Comparison of ENCODE assay signal across 8 cellular contexts in the genomic region with DNA sequence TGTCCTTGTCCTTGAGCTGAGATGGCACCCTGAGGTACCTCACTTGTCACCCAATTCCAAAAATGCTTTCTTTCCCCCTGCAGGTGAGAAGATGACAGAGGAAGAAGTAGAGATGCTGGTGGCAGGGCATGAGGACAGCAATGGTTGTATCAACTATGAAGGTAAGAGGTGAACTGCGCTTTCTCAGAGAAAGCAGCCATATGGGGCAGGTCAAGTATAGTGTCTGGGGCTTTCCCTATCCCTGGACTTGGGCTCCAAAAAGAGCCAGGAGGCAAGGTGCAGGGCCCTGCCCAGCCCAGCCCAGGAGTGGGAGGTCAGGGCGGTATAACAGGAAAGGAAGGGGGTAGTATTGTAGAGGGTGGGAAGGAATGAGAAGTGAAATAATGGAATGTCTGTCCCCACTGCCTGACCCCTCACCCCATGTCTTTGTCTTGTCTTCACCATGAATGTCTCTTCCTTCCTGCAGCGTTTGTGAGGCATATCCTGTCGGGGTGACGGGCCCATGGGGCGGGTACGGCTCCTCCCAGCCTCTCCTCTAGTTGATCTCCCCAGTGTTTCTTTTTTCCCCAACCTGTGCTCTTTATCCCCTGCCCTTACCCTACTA. TPM values are rescaled to one million over a fixed set of nuclear protein-coding genes. Genes with fewer than 3 reads are reported as not detected.
DNase-seq lines count a peak whose midpoint lies in the region; ATAC-seq, FAIRE-seq and TF ChIP-seq lines count a peak whose summit lies in the region.

No MANE protein-coding gene starts in this region.

- H3K36me3 ChIP-seq in H1 (ENCODE audit: control insufficient read depth in 2 of 4, insufficient read depth in 4 of 4, low read length in 3 of 4) (peaks cover 29 to 66% (median 48%) of the 10 kb centered on the region in 4 experiments), neutrophil (peaks cover 57% of the 10 kb centered on the region), uterus (no peaks in the 10 kb centered on the region)

- H3K27me3 ChIP-seq in H1 (replicated peaks in 1 of 4; ENCODE audit: control insufficient read depth in 3 of 4, extremely low read depth in 1 of 4, insufficient read depth in 3 of 4, low read length in 3 of 4) = no peaks in the 10 kb centered on the region
- no peaks in the 10 kb centered on the region for H3K27me3 ChIP-seq in neutrophil
- H3K27me3 ChIP-seq in uterus = no peaks in the 10 kb centered on the region

- CTCF ChIA-PET in H1 (lab: Charles Lee; ENCODE audit: partially characterized antibody) = interaction anchor here (0.9 to 6.8 kb wide), 9 partner anchors 24 to 75 kb away, joined by 3 to 47 read pairs (median 5); a partner anchor contains a TSS

- H4K5ac ChIP-seq in H1 (ENCODE audit: insufficient read length, low read depth, low read length) = no peak overlapping the region

- no peak overlapping the region for H2BK20ac ChIP-seq in H1 (ENCODE audit: low read length)

- no peak overlapping the region for H3K18ac ChIP-seq in H1 (ENCODE audit: extremely low read depth, low read length)

- H3K23me2 ChIP-seq in H1 (ENCODE audit: low read depth, low read length) = peaks cover 19% of the 10 kb centered on the region

- 82% methylated on average over 7 of the region's 7 CpGs; no CpG with 5 or more reads in 1 of the 2 experiments for WGBS in H1 (ENCODE audit: extremely low coverage in 1 of 2, insufficient coverage in 1 of 2, insufficient read length in 1 of 2, insufficient replicate concordance in 2 of 2, low coverage in 1 of 2, low lambda C conversion rate in 2 of 2, missing lambda C conversion rate in 1 of 2), 2 experiments

- peak; percentile 38 for DNase-seq in HT-29 (ENCODE audit: low spot score)
- peak; percentile 51 to 54 for DNase-seq in activated CD4-positive, alpha-beta T cell treated with anti-CD3 and anti-CD28 coated beads, Interleukin-2, amount 50 U/mL, for 4 hours
- no peak for DNase-seq in H1 (ENCODE audit: low read depth in 1 of 2, low spot score in 2 of 2)
- DNase-seq in uterus = no peak
- no peak for DNase-seq in LoVo (ENCODE audit: low spot score)

- intact Hi-C loops in uterus (cut with DNase I; ENCODE audit: low total_unique reads) = loop anchor here (5.0 kb wide), 1 partner anchor 33 kb away; a partner anchor contains a TSS

- no peak for TF ChIP-seq CTCF in H1 (IDR thresholded peaks at IDR 0.05; ENCODE audit: control extremely low read depth in 1 of 3, insufficient read depth in 1 of 3, low read depth in 1 of 3, low read length in 3 of 3)
- no peak for TF ChIP-seq CTCF in neutrophil (IDR thresholded peaks at IDR 0.05)
- TF ChIP-seq CTCF in uterus (IDR thresholded peaks at IDR 0.05) = no peak

- no peak overlapping the region for H3K4ac ChIP-seq in H1 (replicated peaks; ENCODE audit: insufficient read length, low read depth, low read length)

- H4K91ac ChIP-seq in H1 (replicated peaks; ENCODE audit: insufficient read length, low read length) = no peak overlapping the region

- peak overlapping the region; percentile 77 to 92 for H3K4me2 ChIP-seq in H1 (ENCODE audit: insufficient read depth in 1 of 2, low read depth in 2 of 2, low read length in 2 of 2)

- peak overlapping the region in 3 of 4 experiments; percentile 14 to 97 (median 91); a peak in 5 of 8 replicates for H3K4me3 ChIP-seq in H1 (ENCODE audit: extremely low read depth in 1 of 4, insufficient read depth in 2 of 4, low read depth in 3 of 4, low read length in 4 of 4)
- peak overlapping the region; percentile 67 to 99 for H3K4me3 ChIP-seq in neutrophil (ENCODE audit: low read depth in 1 of 2, low read length in 1 of 2)
- peak overlapping the region; percentile 89 to 98 for H3K4me3 ChIP-seq in uterus

- H3K27ac ChIP-seq in H1 (ENCODE audit: low read depth, low read length) (0 out of 2 replicates have a peak overlapping the region, but pooled peaks have one; percentile 99), neutrophil (peak overlapping the region; percentile 96), uterus (peak overlapping the region; percentile 99)

- TF ChIP-seq POLR2A in H1 (IDR thresholded peaks at IDR 0.05; ENCODE audit: control extremely low read depth in 1 of 2, low read depth in 2 of 2, low read length in 2 of 2) (peak in 1 of 2 experiments; percentile 86; a peak in 1 of 3 replicates), uterus (IDR thresholded peaks at IDR 0.05) (no peak)

- no peak for FAIRE-seq in H1 (lab: Jason Lieb, UNC)

- H3K14ac ChIP-seq in H1 (ENCODE audit: insufficient read length) = no peak overlapping the region

- peak overlapping the region in 2 of 4 experiments; percentile 92 to 99; a peak in 5 of 7 replicates for H3K9ac ChIP-seq in H1 (replicated peaks in 1 of 4; ENCODE audit: extremely low read depth in 1 of 4, low read depth in 3 of 4, low read length in 3 of 4)

- H4K8ac ChIP-seq in H1 (ENCODE audit: extremely low read depth, insufficient read depth, low read length) = no peak overlapping the region

- peak overlapping the region; percentile 25; the same call in 1 of the 2 replicates for H2AK5ac ChIP-seq in H1 (ENCODE audit: low read depth, low read length)

- TF ChIP-seq RAD21 in H1 (IDR thresholded peaks at IDR 0.05 in 1 of 2, conservative IDR thresholded peaks at IDR 0.05 in 1 of 2; ENCODE audit: low read depth in 2 of 2, low read length in 2 of 2) = no peak

- no peaks in the 10 kb centered on the region for H3K9me3 ChIP-seq in H1 (ENCODE audit: insufficient read depth in 2 of 2, low read depth in 1 of 2, low read length in 1 of 2)
- no peaks in the 10 kb centered on the region for H3K9me3 ChIP-seq in neutrophil
- no peaks in the 10 kb centered on the region for H3K9me3 ChIP-seq in uterus

- peaks cover 3 to 25% of the 10 kb centered on the region in 2 experiments for H3K79me2 ChIP-seq in H1 (ENCODE audit: control insufficient read depth in 1 of 2, insufficient read depth in 2 of 2, low read length in 2 of 2)

- H2BK5ac ChIP-seq in H1 (ENCODE audit: low read depth, low read length) = peak overlapping the region; percentile 55

- no peak overlapping the region for H2AFZ ChIP-seq in H1 (ENCODE audit: low read length)

- no peak overlapping the region for H2BK15ac ChIP-seq in H1 (ENCODE audit: low read length)

- TF ChIP-seq EP300 in H1 (IDR thresholded peaks at IDR 0.05; ENCODE audit: borderline replicate concordance in 1 of 2, low read depth in 2 of 2, low read length in 2 of 2) = no peak

- H3K79me1 ChIP-seq in H1 (ENCODE audit: low read depth, low read length) = peaks cover 5% of the 10 kb centered on the region; the same call in 1 of the 2 replicates

- peaks cover 3 to 33% (median 20%) of the 10 kb centered on the region in 4 experiments for H3K4me1 ChIP-seq in H1 (replicated peaks in 1 of 4; ENCODE audit: control insufficient read depth in 3 of 4, insufficient read depth in 4 of 4, low read length in 3 of 4)
- H3K4me1 ChIP-seq in neutrophil (ENCODE audit: control insufficient read depth in 1 of 2, insufficient read depth in 1 of 2, low read depth in 1 of 2, low read length in 1 of 2) = peaks cover 44 to 50% of the 10 kb centered on the region in 2 experiments
- H3K4me1 ChIP-seq in uterus = peaks cover 0 to 16% of the 10 kb centered on the region in 2 donors

- no peak overlapping the region for H3K23ac ChIP-seq in H1 (ENCODE audit: insufficient read length)

- POLR2A ChIA-PET in H1 (lab: Charles Lee; ENCODE audit: partially characterized antibody) = interaction anchor here (0.9 to 15.6 kb wide), 13 partner anchors 19 to 199 kb away, joined by 3 to 656 read pairs (median 14); a partner anchor contains a TSS

- H4K20me1 ChIP-seq in H1 (replicated peaks in 1 of 2; ENCODE audit: control insufficient read depth in 1 of 2, insufficient read depth in 2 of 2, low read length in 2 of 2) = peaks cover 11 to 23% of the 10 kb centered on the region in 2 experiments

- no peak overlapping the region for H3K56ac ChIP-seq in H1 (replicated peaks; ENCODE audit: insufficient read length, low read depth, low read length)

- H2BK120ac ChIP-seq in H1 (replicated peaks; ENCODE audit: low read depth, low read length) = no peak overlapping the region

- no peak overlapping the region for H2BK12ac ChIP-seq in H1 (ENCODE audit: low read depth, low read length)

- ATAC-seq in GM19455 (IDR thresholded peaks at IDR 0.05; ENCODE audit: unreplicated experiment) = no peak
- ATAC-seq in HG03469 (IDR thresholded peaks at IDR 0.05; ENCODE audit: unreplicated experiment) = no peak

RNA-seq across cellular contexts. Expression of a gene that starts 2.1 kb away (rescaled TPM):
- 918 and 956 TPM in 2 replicates for total RNA-seq in HT-29 (2014; rRNA removed; shearing (Covaris generic))
- total RNA-seq in H1 (2021; fragmentation: NEBNext Ultra II Directional; extraction: Animal tissue kit (Norgen Biotek cat#: 25700)) = 1,130 and 1,137 TPM in 2 replicates
- polyA plus RNA-seq in H1 (2011; rRNA removed) = 1,664 and 2,279 TPM in 2 replicates
- polyA plus RNA-seq in H1 (2011; cell fraction: cytosol; rRNA removed) = 2,537 TPM
- 757 TPM for polyA plus RNA-seq in H1 (2011; cell fraction: nucleus; rRNA removed)
- 1,613 to 1,753 TPM (median 1,678 TPM) in 4 replicates for polyA plus RNA-seq in H1 (2012, experiment 1 of 2)
- 2,029 TPM for polyA plus RNA-seq in H1 (2012, experiment 2 of 2)
- 1,115 TPM for polyA plus RNA-seq in H1 (2013, experiment 1 of 2)
- polyA plus RNA-seq in H1 (2013, experiment 2 of 2) = 1,167 TPM
- 392 and 510 TPM in 2 replicates for polyA minus RNA-seq in H1 (2011; rRNA and poly(A)+ RNA removed)
- 263 TPM for polyA minus RNA-seq in H1 (2011; cell fraction: cytosol; rRNA and poly(A)+ RNA removed)
- polyA minus RNA-seq in H1 (2011; cell fraction: nucleus; rRNA and poly(A)+ RNA removed) = 608 TPM
- 1,000 to 10,000 TPM; 1,103 to 4,858 (median 2,577) TPM for total RNA-seq in uterus

RNA-seq across cellular contexts. Expression of a gene that starts 7.9 kb away (rescaled TPM):
- total RNA-seq in HT-29 (2014; rRNA removed; shearing (Covaris generic)) = 45.6 TPM in 2 replicates
- 162 and 163 TPM in 2 replicates for total RNA-seq in H1 (2021; fragmentation: NEBNext Ultra II Directional; extraction: Animal tissue kit (Norgen Biotek cat#: 25700))
- polyA plus RNA-seq in H1 (2011; rRNA removed) = 146 and 202 TPM in 2 replicates
- 203 TPM for polyA plus RNA-seq in H1 (2011; cell fraction: cytosol; rRNA removed)
- polyA plus RNA-seq in H1 (2011; cell fraction: nucleus; rRNA removed) = 101 TPM
- 157 to 234 TPM (median 189 TPM) in 4 replicates for polyA plus RNA-seq in H1 (2012, experiment 1 of 2)
- 181 TPM for polyA plus RNA-seq in H1 (2012, experiment 2 of 2)
- 142 TPM for polyA plus RNA-seq in H1 (2013, experiment 1 of 2)
- 154 TPM for polyA plus RNA-seq in H1 (2013, experiment 2 of 2)
- polyA minus RNA-seq in H1 (2011; rRNA and poly(A)+ RNA removed) = 25.3 and 42.8 TPM in 2 replicates
- polyA minus RNA-seq in H1 (2011; cell fraction: cytosol; rRNA and poly(A)+ RNA removed) = 43.2 TPM
- 35.9 TPM for polyA minus RNA-seq in H1 (2011; cell fraction: nucleus; rRNA and poly(A)+ RNA removed)
- total RNA-seq in uterus = 10 to 100 TPM in 3 of 4 donors, 1 to 10 TPM in 1; 6.7 to 57.5 (median 27.0) TPM

RNA-seq across cellular contexts. Expression of a gene that starts 29.0 kb away (rescaled TPM):
- 15.5 and 20.2 TPM in 2 replicates for total RNA-seq in HT-29 (2014; rRNA removed; shearing (Covaris generic))
- total RNA-seq in H1 (2021; fragmentation: NEBNext Ultra II Directional; extraction: Animal tissue kit (Norgen Biotek cat#: 25700)) = 66.3 and 78.5 TPM in 2 replicates
- polyA plus RNA-seq in H1 (2011; rRNA removed) = 33.9 and 40.5 TPM in 2 replicates
- polyA plus RNA-seq in H1 (2011; cell fraction: cytosol; rRNA removed) = 51.0 TPM
- 228 TPM for polyA plus RNA-seq in H1 (2011; cell fraction: nucleus; rRNA removed)
- 57.2 to 72.0 TPM (median 67.2 TPM) in 4 replicates for polyA plus RNA-seq in H1 (2012, experiment 1 of 2)
- 14.3 TPM for polyA plus RNA-seq in H1 (2012, experiment 2 of 2)
- 52.9 TPM for polyA plus RNA-seq in H1 (2013, experiment 1 of 2)
- polyA plus RNA-seq in H1 (2013, experiment 2 of 2) = 49.6 TPM
- 78.3 and 80.3 TPM in 2 replicates for polyA minus RNA-seq in H1 (2011; rRNA and poly(A)+ RNA removed)
- polyA minus RNA-seq in H1 (2011; cell fraction: cytosol; rRNA and poly(A)+ RNA removed) = 28.9 TPM
- 139 TPM for polyA minus RNA-seq in H1 (2011; cell fraction: nucleus; rRNA and poly(A)+ RNA removed)
- total RNA-seq in uterus = 100 to 1,000 TPM in 1 of 4 donors, 10 to 100 TPM in 3; 63.2 to 214 (median 81.0) TPM

RNA-seq across cellular contexts. Expression of a gene that starts 32.2 kb away (rescaled TPM):
- 81.1 and 103 TPM in 2 replicates for total RNA-seq in HT-29 (2014; rRNA removed; shearing (Covaris generic))
- 85.1 and 86.9 TPM in 2 replicates for total RNA-seq in H1 (2021; fragmentation: NEBNext Ultra II Directional; extraction: Animal tissue kit (Norgen Biotek cat#: 25700))
- 165 and 174 TPM in 2 replicates for polyA plus RNA-seq in H1 (2011; rRNA removed)
- polyA plus RNA-seq in H1 (2011; cell fraction: cytosol; rRNA removed) = 109 TPM
- polyA plus RNA-seq in H1 (2011; cell fraction: nucleus; rRNA removed) = 167 TPM
- 58.5 to 85.3 TPM (median 79.3 TPM) in 4 replicates for polyA plus RNA-seq in H1 (2012, experiment 1 of 2)
- 88.6 TPM for polyA plus RNA-seq in H1 (2012, experiment 2 of 2)
- 133 TPM for polyA plus RNA-seq in H1 (2013, experiment 1 of 2)
- 120 TPM for polyA plus RNA-seq in H1 (2013, experiment 2 of 2)
- polyA minus RNA-seq in H1 (2011; rRNA and poly(A)+ RNA removed) = 180 and 199 TPM in 2 replicates
- polyA minus RNA-seq in H1 (2011; cell fraction: cytosol; rRNA and poly(A)+ RNA removed) = 107 TPM
- 81.1 TPM for polyA minus RNA-seq in H1 (2011; cell fraction: nucleus; rRNA and poly(A)+ RNA removed)
- total RNA-seq in uterus = 100 to 1,000 TPM in 3 of 4 donors, 10 to 100 TPM in 1; 98.4 to 203 (median 134) TPM

RNA-seq across cellular contexts. Expression of a gene that starts 42.2 kb away (rescaled TPM):
- 3.9 and 4.1 TPM in 2 replicates for total RNA-seq in HT-29 (2014; rRNA removed; shearing (Covaris generic))
- 11.2 and 12.5 TPM in 2 replicates for total RNA-seq in H1 (2021; fragmentation: NEBNext Ultra II Directional; extraction: Animal tissue kit (Norgen Biotek cat#: 25700))
- polyA plus RNA-seq in H1 (2011; rRNA removed) = 4.0 and 5.1 TPM in 2 replicates
- 4.3 TPM for polyA plus RNA-seq in H1 (2011; cell fraction: cytosol; rRNA removed)
- polyA plus RNA-seq in H1 (2011; cell fraction: nucleus; rRNA removed) = 7.6 TPM
- polyA plus RNA-seq in H1 (2012, experiment 1 of 2) = 4.6 to 7.7 TPM (median 5.1 TPM) in 4 replicates
- 3.7 TPM for polyA plus RNA-seq in H1 (2012, experiment 2 of 2)
- polyA plus RNA-seq in H1 (2013, experiment 1 of 2) = 4.2 TPM
- 3.9 TPM for polyA plus RNA-seq in H1 (2013, experiment 2 of 2)
- 10.7 and 15.3 TPM in 2 replicates for polyA minus RNA-seq in H1 (2011; rRNA and poly(A)+ RNA removed)
- polyA minus RNA-seq in H1 (2011; cell fraction: cytosol; rRNA and poly(A)+ RNA removed) = 7.1 TPM
- 34.0 TPM for polyA minus RNA-seq in H1 (2011; cell fraction: nucleus; rRNA and poly(A)+ RNA removed)
- 1 to 10 TPM; 1.3 to 9.8 (median 4.2) TPM for total RNA-seq in uterus

Comparison
In these comparisons a context has a peak if more than half of its experiments do, and no peak if none do; other contexts are left out.
1. DNase-seq: peak in HT-29 (single experiment) and activated CD4-positive, alpha-beta T cell treated with anti-CD3 and anti-CD28 coated beads, Interleukin-2, amount 50 U/mL, for 4 hours (2 of 2); none in H1 (0 of 2), uterus (0 of 2) and LoVo (single experiment).
2. Peak in every context shown above with its lines, with median percentiles within 50 percentile points of each other: H3K27ac ChIP-seq and H3K4me3 ChIP-seq.